Comparison of ENCODE assay signal across 13 cellular contexts in genomic region chr4:140097572-140097971, GRCh38. TPM values are rescaled to one million over a fixed set of nuclear protein-coding genes. Genes with fewer than 3 reads are reported as not detected.
DNase-seq lines count a peak whose midpoint lies in the region; ATAC-seq and TF ChIP-seq lines count a peak whose summit lies in the region.
"Had no signal": no experiment of that assay in that cellular context is flagged by ENCODE, and none has a peak within 500 bp of the region (broad histone marks: within the 10 kb centered on the region; RNA-seq: fewer than 3 reads in every experiment).

No MANE protein-coding gene starts in this region.

- POLR2A ChIA-PET in activated B cell treated with CpG ODN at 0.5 μM for 24 hours (lab: Charles Lee): no interaction called here

- no peak overlapping the region for H4K5ac ChIP-seq in mesendoderm (ENCODE audit: low read length)

- no peak for DNase-seq in right atrium auricular region (ENCODE audit: low spot score)
- no peak for DNase-seq in left ventricle myocardium superior
- no peak for DNase-seq in activated B cell treated with CpG ODN at 0.5 μM for 24 hours
- DNase-seq in mesendoderm: no peak
- DNase-seq in vagina (ENCODE audit: extremely low spot score in 2 of 2): no peak
- DNase-seq in NCI-H2227 treated with DMSO at 0.1 percent for 48 hours (lab: John Stamatoyannopoulos, UW): no peak
- no peak for DNase-seq in NCI-H82 treated with DMSO at 0.1 percent for 48 hours (lab: John Stamatoyannopoulos, UW; ENCODE audit: unreplicated experiment)
- DNase-seq: GOT3, hippocampal formation, MM.1S, occipital lobe had no signal

- H3K79me1 ChIP-seq in mesendoderm (ENCODE audit: low read length): peaks cover 9% of the 10 kb centered on the region

- peaks cover 2% of the 10 kb centered on the region for H3K9me3 Mint-ChIP-seq in activated B cell treated with CpG ODN at 0.5 μM for 24 hours
- H3K9me3 Mint-ChIP-seq: WTC11 had no signal

- H3K4me3 Mint-ChIP-seq in activated B cell treated with CpG ODN at 0.5 μM for 24 hours: no peak overlapping the region
- H3K4me3 Mint-ChIP-seq: WTC11 had no signal

- CTCF ChIA-PET in activated B cell treated with CpG ODN at 0.5 μM for 24 hours (lab: Charles Lee): no interaction called here

- H2BK15ac ChIP-seq in mesendoderm (replicated peaks; ENCODE audit: low read depth): no peak overlapping the region

- H3K27me3 Mint-ChIP-seq in activated B cell treated with CpG ODN at 0.5 μM for 24 hours: peaks cover 13% of the 10 kb centered on the region

- peaks cover 4% of the 10 kb centered on the region for H3K79me2 ChIP-seq in mesendoderm (ENCODE audit: control insufficient read depth, insufficient read depth, low read length)

- H3K18ac ChIP-seq in mesendoderm (ENCODE audit: low read length): peak overlapping the region; percentile 11

- no peak for TF ChIP-seq CTCF in right atrium auricular region (IDR thresholded peaks at IDR 0.05)
- TF ChIP-seq CTCF in activated B cell treated with CpG ODN at 0.5 μM for 24 hours (IDR thresholded peaks at IDR 0.05): no peak
- TF ChIP-seq CTCF in vagina (IDR thresholded peaks at IDR 0.05): no peak

- TF ChIP-seq POLR2A in vagina (IDR thresholded peaks at IDR 0.05): no peak

- intact Hi-C loops in left ventricle myocardium superior (cut with micrococcal nuclease) (no loop called here), activated B cell treated with CpG ODN at 0.5 μM for 24 hours (cut with micrococcal nuclease) (no loop called here), vagina (cut with DNase I) (no loop called here)

- H3K56ac ChIP-seq in mesendoderm (ENCODE audit: low read length): no peak overlapping the region

- no peak overlapping the region for H4K8ac ChIP-seq in mesendoderm (ENCODE audit: low read depth, low read length)

- H3K23ac ChIP-seq in mesendoderm (ENCODE audit: low read length): no peak overlapping the region

- no peak overlapping the region for H2BK5ac ChIP-seq in mesendoderm (ENCODE audit: low read length)

- no peak overlapping the region for H3K4me2 ChIP-seq in mesendoderm (ENCODE audit: low read length)

- no peak overlapping the region for H3K4ac ChIP-seq in mesendoderm (ENCODE audit: low read depth, low read length)

- H3K4me1 Mint-ChIP-seq in activated B cell treated with CpG ODN at 0.5 μM for 24 hours: peaks cover 72% of the 10 kb centered on the region

- ATAC-seq in left ventricle myocardium superior: no peak
- ATAC-seq in activated B cell treated with CpG ODN at 0.5 μM for 24 hours (ENCODE audit: low read depth): no peak
- no peak for ATAC-seq in HG03342 (IDR thresholded peaks at IDR 0.05; ENCODE audit: unreplicated experiment)
- ATAC-seq: WTC11 had no signal

- H3K27ac Mint-ChIP-seq in activated B cell treated with CpG ODN at 0.5 μM for 24 hours: peak overlapping the region; percentile 10
- H3K27ac Mint-ChIP-seq: WTC11 had no signal

- H3K4me1 ChIP-seq in right atrium auricular region (peaks cover 0 to 73% of the 10 kb centered on the region in 2 donors), mesendoderm (ENCODE audit: control insufficient read depth, low read depth, low read length) (peaks cover 41% of the 10 kb centered on the region), vagina (peaks cover 68% of the 10 kb centered on the region)

- H3K36me3 Mint-ChIP-seq in activated B cell treated with CpG ODN at 0.5 μM for 24 hours (ENCODE audit: low read depth): no peaks in the 10 kb centered on the region
- H3K36me3 Mint-ChIP-seq: WTC11 had no signal

- no peak overlapping the region for H2AK5ac ChIP-seq in mesendoderm (ENCODE audit: low read length)

- H3K9ac ChIP-seq in mesendoderm (ENCODE audit: low read length): no peak overlapping the region

- peak overlapping the region in 1 of 2 donors; percentile 17 for H3K4me3 ChIP-seq in right atrium auricular region
- no peak overlapping the region for H3K4me3 ChIP-seq in mesendoderm (ENCODE audit: low read length)
- H3K4me3 ChIP-seq in vagina: no peak overlapping the region

- H3K27ac ChIP-seq in right atrium auricular region: peak overlapping the region; percentile 52 to 67
- no peak overlapping the region for H3K27ac ChIP-seq in mesendoderm (ENCODE audit: low read depth, low read length)
- peak overlapping the region; percentile 35 for H3K27ac ChIP-seq in vagina

- H3K9me3 ChIP-seq in right atrium auricular region: no peaks in the 10 kb centered on the region
- no peaks in the 10 kb centered on the region for H3K9me3 ChIP-seq in vagina

- H3K36me3 ChIP-seq in right atrium auricular region: no peaks in the 10 kb centered on the region
- no peaks in the 10 kb centered on the region for H3K36me3 ChIP-seq in mesendoderm (ENCODE audit: control insufficient read depth, insufficient read depth, low read length)
- H3K36me3 ChIP-seq in vagina: no peaks in the 10 kb centered on the region

- no CpG with 5 or more reads among the region's 4 CpGs for WGBS in mesendoderm (ENCODE audit: extremely low coverage, insufficient coverage, low lambda C conversion rate)

- H3K27me3 ChIP-seq in right atrium auricular region (no peaks in the 10 kb centered on the region), mesendoderm (ENCODE audit: insufficient read depth, low read length, poor library complexity) (no peaks in the 10 kb centered on the region), vagina (no peaks in the 10 kb centered on the region)

- H2BK120ac ChIP-seq in mesendoderm (ENCODE audit: low read depth, low read length): no peak overlapping the region

RNA-seq across cellular contexts. Expression of gene MAML3, which starts 56.4 kb away (rescaled TPM):
- total RNA-seq in right atrium auricular region (1 to 10 TPM; 2.6 to 5.8 TPM), left ventricle myocardium superior (2.1 TPM), activated B cell treated with CpG ODN at 0.5 μM for 24 hours (1.9 and 2.6 TPM in 2 replicates), vagina (16.2 TPM)
- 19.2 TPM for polyA plus RNA-seq in mesendoderm (2013, experiment 1 of 2)
- 19.6 TPM for polyA plus RNA-seq in mesendoderm (2013, experiment 2 of 2)
